In genomic region chr7:137592232-137592896, GRCh38 we compare ENCODE assay signal across 8 cellular contexts.
DNase-seq lines count a peak whose midpoint lies in the region; ATAC-seq and TF ChIP-seq lines count a peak whose summit lies in the region.

No MANE protein-coding gene starts in this region.

- TF ChIP-seq CTCF in HFFc6 (IDR thresholded peaks at IDR 0.05) (peak; percentile 90), psoas muscle (IDR thresholded peaks at IDR 0.05) (peak; percentile 45)

- no peaks in the 10 kb centered on the region for H3K4me1 ChIP-seq in psoas muscle

- H3K4me1 Mint-ChIP-seq in HFFc6 (ENCODE audit: low read depth): no peaks in the 10 kb centered on the region; the same call in 1 of the 2 replicates

- no peak overlapping the region for H3K27ac ChIP-seq in psoas muscle

- no peaks in the 10 kb centered on the region for H3K27me3 Mint-ChIP-seq in HFFc6 (ENCODE audit: insufficient read depth)

- no peaks in the 10 kb centered on the region for H3K9me3 ChIP-seq in psoas muscle

- H3K27me3 ChIP-seq in psoas muscle (ENCODE audit: insufficient read depth in 3 of 3, low read length in 2 of 3): no peaks in the 10 kb centered on the region

- 22 to 28% (median 24%) methylated on average over 6 of the region's 6 CpGs for WGBS in psoas muscle, 3 donors

- ATAC-seq in psoas muscle: no peak

- H3K4me3 ChIP-seq in psoas muscle: no peak overlapping the region

- peak; percentile 4 for DNase-seq in activated CD4-positive, alpha-beta T cell treated with anti-CD3 and anti-CD28 coated beads for 48 hours
- no peak for DNase-seq in activated CD4-positive, alpha-beta T cell treated with anti-CD3 and anti-CD28 coated beads, Interleukin-2, amount 50 U/mL, for 1 hour
- DNase-seq in HFFc6 (peak; percentile 73), NCI-H2029 treated with DMSO at 0.1 percent for 48 hours (lab: John Stamatoyannopoulos, UW) (peak; percentile 41), UCSD-AML1 (lab: John Stamatoyannopoulos, UW; ENCODE audit: unreplicated experiment) (peak; percentile 6), glomerular visceral epithelial cell (ENCODE audit: extremely low spot score) (peak; percentile 63), psoas muscle (peak in 1 of 2 donors; percentile 40), GF-D8 (lab: John Stamatoyannopoulos, UW) (no peak)

- intact Hi-C loops in psoas muscle (cut with DNase I): no loop called here

- H3K36me3 ChIP-seq in psoas muscle (ENCODE audit: insufficient read depth in 1 of 2, low read depth in 1 of 2): no peaks in the 10 kb centered on the region

- no peaks in the 10 kb centered on the region for H3K36me3 Mint-ChIP-seq in HFFc6 (ENCODE audit: low read depth)

- H3K4me3 Mint-ChIP-seq in HFFc6: no peak overlapping the region

- H3K27ac Mint-ChIP-seq in HFFc6: no peak overlapping the region

- H3K9me3 Mint-ChIP-seq in HFFc6: no peaks in the 10 kb centered on the region

Comparison
In these comparisons a context has a peak if more than half of its experiments do, and no peak if none do; other contexts are left out.
1. DNase-seq: peak in activated CD4-positive, alpha-beta T cell treated with anti-CD3 and anti-CD28 coated beads for 48 hours (single experiment), HFFc6 (single experiment), NCI-H2029 treated with DMSO at 0.1 percent for 48 hours (single experiment), UCSD-AML1 (single experiment) and glomerular visceral epithelial cell (single experiment); none in activated CD4-positive, alpha-beta T cell treated with anti-CD3 and anti-CD28 coated beads, Interleukin-2, amount 50 U/mL, for 1 hour (single experiment) and GF-D8 (single experiment).